8 cellular contexts compared by ENCODE assay signal in genomic region chrX:109709129-109709631, GRCh38. TPM values are rescaled to one million over a fixed set of nuclear protein-coding genes. Genes with fewer than 3 reads are reported as not detected.
A peak's percentile ranks its signal among the peaks of the same experiment; 100 is the strongest.
DNase-seq lines count a peak whose midpoint lies in the region; ATAC-seq and TF ChIP-seq lines count a peak whose summit lies in the region.

No MANE protein-coding gene starts in this region.

- H3K27me3 ChIP-seq in fibroblast of lung (ENCODE audit: control insufficient read depth, insufficient read depth, low read length) (no peaks in the 10 kb centered on the region), WERI-Rb-1 (ENCODE audit: insufficient read depth, low read depth, severe bottlenecking) (peaks cover 20% of the 10 kb centered on the region)

- H3K9me3 ChIP-seq in fibroblast of lung (ENCODE audit: control insufficient read depth, insufficient read depth, low read depth, low read length) (no peaks in the 10 kb centered on the region), WERI-Rb-1 (ENCODE audit: severe bottlenecking) (no peaks in the 10 kb centered on the region)

- H3K4me3 Mint-ChIP-seq in stimulated activated naive CD8-positive, alpha-beta T cell treated with anti-CD3 and anti-CD28 coated beads, Interleukin-15, amount 100 ng/mL, for 72 hours: peak overlapping the region; percentile 8 to 65

- H3K36me3 ChIP-seq in fibroblast of lung (ENCODE audit: control insufficient read depth, insufficient read depth, low read length): no peaks in the 10 kb centered on the region
- no peaks in the 10 kb centered on the region for H3K36me3 ChIP-seq in WERI-Rb-1

- H2AFZ ChIP-seq in fibroblast of lung (ENCODE audit: low read length): no peak overlapping the region

- ATAC-seq in GM18858 (IDR thresholded peaks at IDR 0.05; ENCODE audit: unreplicated experiment) (peak; percentile 58), HG02623 (IDR thresholded peaks at IDR 0.05; ENCODE audit: unreplicated experiment) (peak; percentile 55)
- ATAC-seq in stimulated activated naive CD8-positive, alpha-beta T cell treated with anti-CD3 and anti-CD28 coated beads, Interleukin-15, amount 100 ng/mL, for 72 hours: peak; percentile 73

- no peak overlapping the region for H3K9ac ChIP-seq in fibroblast of lung (ENCODE audit: insufficient read depth, low read length)

- H3K79me2 ChIP-seq in fibroblast of lung (ENCODE audit: control insufficient read depth, insufficient read depth, low read length): peaks cover 90% of the 10 kb centered on the region

- H3K27ac ChIP-seq in fibroblast of lung (ENCODE audit: insufficient read depth, low read length): peak overlapping the region; percentile 0
- no peak overlapping the region for H3K27ac ChIP-seq in WERI-Rb-1

- H3K4me3 ChIP-seq in fibroblast of lung (replicated peaks in 1 of 4; ENCODE audit: control extremely low read depth in 1 of 4, insufficient read depth in 1 of 4, low read depth in 3 of 4, low read length in 4 of 4) (peak overlapping the region in 1 of 4 experiments; percentile 12), WERI-Rb-1 (ENCODE audit: low read depth, low read length) (no peak overlapping the region)

- DNase-seq in NOMO-1 treated with dmso at 0.1 percent for 144 hours (lab: John Stamatoyannopoulos, UW; ENCODE audit: unreplicated experiment) (peak; percentile 31), fibroblast of lung (ENCODE audit: low read depth in 2 of 2) (peak; percentile 66 to 72), WERI-Rb-1 (no peak), amniotic stem cell (lab: John Stamatoyannopoulos, UW) (no peak), anterior cingulate cortex (lab: John Stamatoyannopoulos, UW) (no peak)
- DNase-seq in stimulated activated naive CD8-positive, alpha-beta T cell treated with anti-CD3 and anti-CD28 coated beads, Interleukin-15, amount 100 ng/mL, for 72 hours: peak; percentile 4 to 13

- TF ChIP-seq CTCF in fibroblast of lung (conservative IDR thresholded peaks at IDR 0.05 in 1 of 2, IDR thresholded peaks at IDR 0.05 in 1 of 2; ENCODE audit: low read depth in 1 of 2, low read length in 2 of 2): peak in 1 of 2 donors; percentile 4
- TF ChIP-seq CTCF in WERI-Rb-1 (IDR thresholded peaks at IDR 0.05; ENCODE audit: low read depth, low read length): no peak

- H3K27me3 Mint-ChIP-seq in stimulated activated naive CD8-positive, alpha-beta T cell treated with anti-CD3 and anti-CD28 coated beads, Interleukin-15, amount 100 ng/mL, for 72 hours: no peaks in the 10 kb centered on the region

- H4K20me1 ChIP-seq in fibroblast of lung (ENCODE audit: control insufficient read depth, extremely low read depth, insufficient read depth, low read length): no peaks in the 10 kb centered on the region

- H3K4me1 ChIP-seq in fibroblast of lung (ENCODE audit: control insufficient read depth, extremely low read depth, insufficient read depth, low read length): peaks cover 13% of the 10 kb centered on the region

- H3K4me1 Mint-ChIP-seq in stimulated activated naive CD8-positive, alpha-beta T cell treated with anti-CD3 and anti-CD28 coated beads, Interleukin-15, amount 100 ng/mL, for 72 hours: peaks cover 64% of the 10 kb centered on the region

- peak overlapping the region in 1 of 2 donors; percentile 46 for H3K27ac Mint-ChIP-seq in stimulated activated naive CD8-positive, alpha-beta T cell treated with anti-CD3 and anti-CD28 coated beads, Interleukin-15, amount 100 ng/mL, for 72 hours

- no peaks in the 10 kb centered on the region for H3K9me3 Mint-ChIP-seq in stimulated activated naive CD8-positive, alpha-beta T cell treated with anti-CD3 and anti-CD28 coated beads, Interleukin-15, amount 100 ng/mL, for 72 hours

- H3K4me2 ChIP-seq in fibroblast of lung (ENCODE audit: extremely low read depth, insufficient read depth, low read length): peak overlapping the region; percentile 71

RNA-seq across cellular contexts. Expression of gene ACSL4, which starts 23.9 kb away (rescaled TPM):
- 358 and 678 TPM in 2 replicates for total RNA-seq in fibroblast of lung
- 103 and 209 TPM in 2 replicates for polyA plus RNA-seq in fibroblast of lung
- polyA plus RNA-seq in fibroblast of lung (2012): 75.5 and 153 TPM in 2 replicates
- 63.0 and 123 TPM in 2 replicates for polyA minus RNA-seq in fibroblast of lung (ENCODE audit: low replicate concordance)

Comparison
In these comparisons a context has a peak if more than half of its experiments do, and no peak if none do; other contexts are left out.
1. DNase-seq: peak in NOMO-1 treated with dmso at 0.1 percent for 144 hours (single experiment), fibroblast of lung (2 of 2) and stimulated activated naive CD8-positive, alpha-beta T cell treated with anti-CD3 and anti-CD28 coated beads, Interleukin-15, amount 100 ng/mL, for 72 hours (2 of 2); none in WERI-Rb-1 (single experiment), amniotic stem cell (single experiment) and anterior cingulate cortex (0 of 58).
2. Peak in every context shown above with its lines, with median percentiles within 50 percentile points of each other: ATAC-seq.